9 cellular contexts compared by ENCODE assay signal in genomic region chr5:150263801-150264621, GRCh38. TPM values are rescaled to one million over a fixed set of nuclear protein-coding genes. Genes with fewer than 3 reads are reported as not detected.
DNase-seq lines count a peak whose midpoint lies in the region; ATAC-seq lines count a peak whose summit lies in the region.
"Had no signal": no experiment of that assay in that cellular context is flagged by ENCODE, and none has a peak within 500 bp of the region (broad histone marks: within the 10 kb centered on the region; RNA-seq: fewer than 3 reads in every experiment).

No MANE protein-coding gene starts in this region.

- peak overlapping the region; percentile 68 for H3K4me2 ChIP-seq in GM23248 (ENCODE audit: unreplicated experiment)

- WGBS in GM23248 (ENCODE audit: low coverage in 1 of 2, low lambda C conversion rate in 2 of 2, missing lambda C conversion rate in 2 of 2), 2 experiments: 41 to 42% methylated on average over 11 of the region's 11 CpGs

- H3K9me2 ChIP-seq in GM23248 (ENCODE audit: insufficient read depth): no peaks in the 10 kb centered on the region

- peaks cover 16% of the 10 kb centered on the region for H3K4me1 ChIP-seq in GM23248 (ENCODE audit: insufficient read depth)

- DNase-seq in GM23248 (peak; percentile 92), NOMO-1 treated with dmso at 0.1 percent for 144 hours (lab: John Stamatoyannopoulos, UW; ENCODE audit: unreplicated experiment) (peak; percentile 52), posterior cingulate gyrus (peak in 7 of 10 donors; percentile 46 to 90 (median 53)), HuH-7.5 (ENCODE audit: low spot score) (no peak)
- DNase-seq in activated CD4-positive, alpha-beta T cell treated with anti-CD3 and anti-CD28 coated beads for 4 hours: no peak

- H3K79me2 ChIP-seq in GM23248 (ENCODE audit: insufficient read depth): no peaks in the 10 kb centered on the region

- intact Hi-C loops in posterior cingulate gyrus (cut with DNase I): no loop called here

- no peak overlapping the region for H3K4me3 ChIP-seq in GM23248

- H3K36me3 ChIP-seq in GM23248 (ENCODE audit: low read depth): no peaks in the 10 kb centered on the region

- H3K9me3 ChIP-seq in GM23248 (ENCODE audit: low read depth): no peaks in the 10 kb centered on the region

- H2AFZ ChIP-seq in GM23248: 0 out of 2 replicates have a peak overlapping the region, but pooled peaks have one; percentile 27

- ATAC-seq in esophagus mucosa (peak; percentile 91), GM21528 (IDR thresholded peaks at IDR 0.05; ENCODE audit: low FRiP score, unreplicated experiment) (no peak), HG02870 (IDR thresholded peaks at IDR 0.05; ENCODE audit: unreplicated experiment) (no peak)

- in situ Hi-C loops in GM23248 (cut with MboI): no loop called here

- no peaks in the 10 kb centered on the region for H3K27me3 ChIP-seq in GM23248 (replicated peaks; ENCODE audit: insufficient read depth)

- H3K27ac ChIP-seq in GM23248: peak overlapping the region; percentile 28; the same call in 1 of the 2 replicates

- H3F3A ChIP-seq in GM23248 (ENCODE audit: insufficient read depth): peaks cover 14% of the 10 kb centered on the region; the same call in 1 of the 2 replicates

- peak overlapping the region; percentile 31 for H3K9ac ChIP-seq in GM23248

- H4K20me1 ChIP-seq in GM23248 (ENCODE audit: insufficient read depth): no peaks in the 10 kb centered on the region

RNA-seq across cellular contexts. Expression of gene CAMK2A, which starts 25.6 kb away (rescaled TPM):
- 0.43 and 0.51 TPM in 2 replicates for total RNA-seq in GM23248 (2014; rRNA removed; shearing (Covaris generic))
- polyA plus RNA-seq in GM23248 (2016; fragmentation: Nextera tagmentation; extraction: Ambion mirVana): not detected in 2 replicates
- 0.28 TPM for total RNA-seq in esophagus mucosa
- total RNA-seq: glomerular endothelial cell had no signal

RNA-seq across cellular contexts. Expression of gene ARSI, which starts 38.7 kb away (rescaled TPM):
- total RNA-seq in GM23248 (2014; rRNA removed; shearing (Covaris generic)): 4.2 and 4.3 TPM in 2 replicates
- polyA plus RNA-seq in GM23248 (2016; fragmentation: Nextera tagmentation; extraction: Ambion mirVana): 0.72 and 1.0 TPM in 2 replicates
- 1.7 TPM for total RNA-seq in esophagus mucosa

Comparison
In these comparisons a context has a peak if more than half of its experiments do, and no peak if none do; other contexts are left out.
1. DNase-seq: peak in GM23248 (single experiment), NOMO-1 treated with dmso at 0.1 percent for 144 hours (single experiment) and posterior cingulate gyrus (7 of 10); none in activated CD4-positive, alpha-beta T cell treated with anti-CD3 and anti-CD28 coated beads for 4 hours (0 of 2) and HuH-7.5 (single experiment).